ENCODE assay signal across 4 cellular contexts in the genomic region with DNA sequence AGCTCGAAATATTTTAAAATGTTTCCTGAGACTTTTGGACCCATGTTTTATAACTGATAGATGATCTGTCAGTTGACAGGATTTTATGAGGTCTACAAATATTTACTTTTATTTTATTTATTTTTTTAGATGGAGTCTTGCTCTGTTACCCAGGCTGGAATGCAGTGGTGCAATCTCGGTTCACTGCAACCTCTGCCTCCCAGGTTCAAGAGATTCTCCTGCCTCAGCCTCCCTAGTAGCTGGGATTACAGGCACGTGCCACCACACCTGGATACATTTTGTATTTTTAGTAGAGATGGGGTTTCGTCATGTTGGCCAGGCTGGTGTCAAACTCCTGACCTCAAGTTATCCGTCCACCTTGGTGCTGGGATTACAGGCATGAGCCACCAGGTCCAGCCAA. TPM values are rescaled to one million over a fixed set of nuclear protein-coding genes. Genes with fewer than 3 reads are reported as not detected.
"Had no signal": no experiment of that assay in that cellular context is flagged by ENCODE, and none has a peak within 500 bp of the region (broad histone marks: within the 10 kb centered on the region; RNA-seq: fewer than 3 reads in every experiment).

No MANE protein-coding gene starts in this region.

RNA-seq across cellular contexts. Expression of a gene that starts 50.0 kb away (rescaled TPM):
- total RNA-seq: LHCN-M2, M059J, MCF 10A, NCI-H460 had no signal
